27 cellular contexts compared by ENCODE assay signal in the genomic region with DNA sequence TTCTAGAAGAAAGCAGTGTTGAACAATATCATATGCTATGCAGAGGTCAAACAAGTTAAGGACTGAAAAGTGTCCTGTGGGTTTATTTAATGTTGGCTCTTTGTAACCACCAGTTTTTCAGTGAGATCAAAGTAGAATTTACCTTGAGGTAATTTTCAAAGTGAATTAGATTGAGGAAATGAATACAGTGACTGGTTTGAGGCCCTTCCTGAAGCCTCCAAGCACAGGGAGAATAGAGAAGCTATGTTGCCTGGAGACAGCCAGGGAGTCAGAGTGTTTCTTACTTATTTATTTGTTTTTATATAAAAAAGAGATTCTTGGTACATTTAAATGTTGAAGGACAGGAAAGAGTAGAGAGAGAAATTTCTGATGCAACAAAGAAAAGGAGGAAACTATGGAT.
"Had no signal": no experiment of that assay in that cellular context is flagged by ENCODE, and none has a peak within 500 bp of the region (broad histone marks: within the 10 kb centered on the region; RNA-seq: fewer than 3 reads in every experiment).

No MANE protein-coding gene starts in this region.

- H3K27ac Mint-ChIP-seq: naive B cell; natural killer cell treated with Interleukin-12 subunit alpha and Interleukin-12 subunit beta and Interleukin-15 and Interleukin-18, amount 100 ng/mL, for 72 hours; type B pancreatic cell had no signal

- ATAC-seq: heart right ventricle; left cardiac atrium; lower lobe of right lung; natural killer cell treated with Interleukin-12 subunit alpha and Interleukin-12 subunit beta and Interleukin-15 and Interleukin-18, amount 100 ng/mL, for 72 hours; sciatic nerve; stimulated activated naive CD8-positive, alpha-beta T cell treated with anti-CD3 and anti-CD28 coated beads, Interleukin-15, Interleukin-2, amounts not matched to agents 100 U/mL and 50 U/mL, for 24 hours had no signal

- H3K27me3 Mint-ChIP-seq: naive B cell; natural killer cell treated with Interleukin-12 subunit alpha and Interleukin-12 subunit beta and Interleukin-15 and Interleukin-18, amount 100 ng/mL, for 72 hours; type B pancreatic cell had no signal

- H3K4me1 Mint-ChIP-seq: naive B cell had no signal

- H3K9me3 ChIP-seq: esophagus squamous epithelium, heart right ventricle, left ventricle myocardium inferior, lower lobe of right lung, right atrium auricular region, testis, tibial artery had no signal

- H3K27me3 ChIP-seq: dorsolateral prefrontal cortex, esophagus squamous epithelium, heart right ventricle, right atrium auricular region, testis, tibial artery had no signal

- H3K4me3 ChIP-seq: dorsolateral prefrontal cortex, esophagus squamous epithelium, heart right ventricle, left ventricle myocardium inferior, lower lobe of right lung, right atrium auricular region, smooth muscle cell, testis, tibial artery had no signal

- H3K4me3 Mint-ChIP-seq: naive B cell; natural killer cell treated with Interleukin-12 subunit alpha and Interleukin-12 subunit beta and Interleukin-15 and Interleukin-18, amount 100 ng/mL, for 72 hours; type B pancreatic cell had no signal

- H3K4me1 ChIP-seq: esophagus squamous epithelium, heart right ventricle, left ventricle myocardium inferior, lower lobe of right lung, right atrium auricular region, testis, tibial artery had no signal

- H3K9me3 Mint-ChIP-seq: type B pancreatic cell had no signal

- DNase-seq: dorsolateral prefrontal cortex; effector CD4-positive, alpha-beta T cell; erythroblast; esophagus squamous epithelium; foreskin melanocyte; glutamatergic neuron; heart right ventricle; hippocampal formation; left cardiac atrium; left ventricle myocardium inferior; lower lobe of right lung; naive B cell; nucleus accumbens; posterior cingulate gyrus; stimulated activated CD4-positive, alpha-beta T cell treated with anti-CD3 and anti-CD28 coated beads, Interleukin-12 subunit alpha, Interleukin-12 subunit beta, amount 100 ng/mL, for 4 hours; stimulated activated CD4-positive, alpha-beta T cell treated with anti-CD3 and anti-CD28 coated beads, Interleukin-1b, Interleukin-23, amount 100 ng/mL, for 48 hours; stimulated activated CD4-positive, alpha-beta T cell treated with anti-CD3 and anti-CD28 coated beads, Interleukin-4, amount 100 ng/mL, for 1 hour; stimulated activated CD8-positive, alpha-beta memory T cell treated with anti-CD3 and anti-CD28 coated beads, Interleukin-4, amount 100 ng/mL, for 48 hours; stimulated activated naive CD8-positive, alpha-beta T cell treated with anti-CD3 and anti-CD28 coated beads, Interleukin-15, Interleukin-2, amounts not matched to agents 100 U/mL and 50 U/mL, for 24 hours; substantia nigra; testis; tibial artery had no signal

- H3K36me3 Mint-ChIP-seq: naive B cell; natural killer cell treated with Interleukin-12 subunit alpha and Interleukin-12 subunit beta and Interleukin-15 and Interleukin-18, amount 100 ng/mL, for 72 hours; type B pancreatic cell had no signal

- H3K27ac ChIP-seq: dorsolateral prefrontal cortex, esophagus squamous epithelium, heart right ventricle, left ventricle myocardium inferior, lower lobe of right lung, right atrium auricular region, testis, tibial artery had no signal

- H3K36me3 ChIP-seq: esophagus squamous epithelium, heart right ventricle, left ventricle myocardium inferior, lower lobe of right lung, right atrium auricular region, tibial artery had no signal

- H3K4me2 ChIP-seq: smooth muscle cell had no signal
